In the genomic region with DNA sequence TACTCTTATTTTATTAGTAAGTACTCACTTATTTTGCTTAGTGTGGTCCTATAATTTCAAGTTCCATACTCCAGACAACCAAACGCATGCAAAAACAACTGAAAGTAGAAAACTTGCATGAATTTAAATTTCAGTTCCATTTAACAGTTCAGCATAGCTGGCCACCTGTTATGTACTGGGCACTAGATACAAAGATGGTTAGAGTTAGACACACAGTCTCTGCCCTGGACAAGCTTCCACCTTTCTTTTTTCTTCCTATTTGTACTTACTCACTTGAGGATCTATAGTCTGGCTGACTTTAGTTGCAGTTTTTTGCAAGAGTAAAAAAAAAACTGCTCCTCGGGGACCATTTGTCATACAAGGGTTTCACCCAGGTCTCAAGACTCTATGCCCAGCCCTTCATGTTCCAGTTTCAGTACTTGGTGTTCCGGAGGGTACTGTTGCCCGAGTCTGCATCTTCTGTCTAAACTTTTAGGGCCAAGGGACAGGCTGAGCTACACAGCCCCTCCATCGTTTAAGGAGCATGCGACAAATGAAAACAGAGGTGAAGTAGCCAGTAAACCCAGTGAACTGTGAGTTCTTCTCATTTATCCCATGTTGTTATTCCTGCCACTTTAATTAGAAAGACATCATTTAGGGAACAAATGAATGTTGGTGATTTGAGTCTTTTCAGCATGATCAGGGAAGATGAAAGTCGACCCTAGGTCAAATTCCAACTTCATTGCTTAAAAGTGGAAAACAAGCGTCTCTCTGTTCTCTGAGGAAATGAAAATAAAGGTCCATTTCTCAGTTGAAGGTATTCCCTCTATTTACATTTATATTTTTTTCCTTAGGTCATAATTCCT, we compare ENCODE assay signal across 17 cellular contexts. TPM values are rescaled to one million over a fixed set of nuclear protein-coding genes. Genes with fewer than 3 reads are reported as not detected.
"Had no signal": no experiment of that assay in that cellular context is flagged by ENCODE, and none has a peak within 500 bp of the region (broad histone marks: within the 10 kb centered on the region; RNA-seq: fewer than 3 reads in every experiment).

No MANE protein-coding gene starts in this region.

- H3K9me3 ChIP-seq: spleen, upper lobe of left lung had no signal

- FAIRE-seq: bronchial epithelial cell, TTC549 had no signal

- H3K27ac Mint-ChIP-seq: activated CD4-positive, alpha-beta memory T cell treated with anti-CD3 and anti-CD28 coated beads, Interleukin-2, amount 10 ng/mL, durations not matched to agents 7 days and 5 days; activated naive CD8-positive, alpha-beta T cell treated with anti-CD3 and anti-CD28 coated beads, Interleukin-2, amount 10 ng/mL, durations not matched to agents 7 days and 5 days; activated T-cell treated with anti-CD3 and anti-CD28 coated beads, Interleukin-2, amount 50 U/mL, for 72 hours; naive thymus-derived CD4-positive, alpha-beta T cell had no signal

- H3K9me3 Mint-ChIP-seq: activated CD4-positive, alpha-beta memory T cell treated with anti-CD3 and anti-CD28 coated beads, Interleukin-2, amount 10 ng/mL, durations not matched to agents 7 days and 5 days; activated naive CD8-positive, alpha-beta T cell treated with anti-CD3 and anti-CD28 coated beads, Interleukin-2, amount 10 ng/mL, durations not matched to agents 7 days and 5 days; activated T-cell treated with anti-CD3 and anti-CD28 coated beads, Interleukin-2, amount 50 U/mL, for 72 hours; naive thymus-derived CD4-positive, alpha-beta T cell had no signal

- ATAC-seq: activated CD4-positive, CD25-positive, alpha-beta regulatory T cell treated with anti-CD3 and anti-CD28 coated beads, Interleukin-2, amount 50 U/mL, for 24 hours; activated T-cell treated with anti-CD3 and anti-CD28 coated beads, Interleukin-2, amount 50 U/mL, for 72 hours; left cardiac atrium; naive thymus-derived CD4-positive, alpha-beta T cell; sciatic nerve had no signal

- H3K36me3 Mint-ChIP-seq: activated naive CD8-positive, alpha-beta T cell treated with anti-CD3 and anti-CD28 coated beads, Interleukin-2, amount 10 ng/mL, durations not matched to agents 7 days and 5 days; naive thymus-derived CD4-positive, alpha-beta T cell had no signal

- H3K27ac ChIP-seq: dorsolateral prefrontal cortex, spleen, upper lobe of left lung had no signal

- H3K36me3 ChIP-seq: spleen, upper lobe of left lung had no signal

- H3K4me3 ChIP-seq: spleen, upper lobe of left lung had no signal

- DNase-seq: activated CD4-positive, alpha-beta memory T cell treated with anti-CD3 and anti-CD28 coated beads, Interleukin-2, amount 10 ng/mL, durations not matched to agents 7 days and 5 days; activated naive CD8-positive, alpha-beta T cell treated with anti-CD3 and anti-CD28 coated beads, Interleukin-2, amount 10 ng/mL, durations not matched to agents 7 days and 5 days; activated T-cell treated with anti-CD3 and anti-CD28 coated beads, Interleukin-2, amount 50 U/mL, for 72 hours; anterior cingulate cortex; left cardiac atrium; naive thymus-derived CD4-positive, alpha-beta T cell; nucleus accumbens; spleen; stimulated activated CD4-positive, alpha-beta T cell treated with anti-CD3 and anti-CD28 coated beads, Interleukin-1b, Interleukin-23, amount 100 ng/mL, for 48 hours; stimulated activated naive CD4-positive, alpha-beta T cell treated with Interleukin-2 at 50 U/mL for 16 hours; T-helper 2 cell; upper lobe of left lung had no signal

RNA-seq across cellular contexts. Expression of a gene that starts 22.4 kb away (rescaled TPM):
- total RNA-seq: activated CD4-positive, alpha-beta memory T cell treated with anti-CD3 and anti-CD28 coated beads, Interleukin-2, amount 10 ng/mL, durations not matched to agents 7 days and 5 days; activated naive CD8-positive, alpha-beta T cell treated with anti-CD3 and anti-CD28 coated beads, Interleukin-2, amount 10 ng/mL, durations not matched to agents 7 days and 5 days; activated T-cell treated with anti-CD3 and anti-CD28 coated beads, Interleukin-2, amount 50 U/mL, for 72 hours; bronchial epithelial cell had no signal
- polyA plus RNA-seq: naive thymus-derived CD4-positive, alpha-beta T cell had no signal
